20 cellular contexts compared by ENCODE assay signal in the genomic region with DNA sequence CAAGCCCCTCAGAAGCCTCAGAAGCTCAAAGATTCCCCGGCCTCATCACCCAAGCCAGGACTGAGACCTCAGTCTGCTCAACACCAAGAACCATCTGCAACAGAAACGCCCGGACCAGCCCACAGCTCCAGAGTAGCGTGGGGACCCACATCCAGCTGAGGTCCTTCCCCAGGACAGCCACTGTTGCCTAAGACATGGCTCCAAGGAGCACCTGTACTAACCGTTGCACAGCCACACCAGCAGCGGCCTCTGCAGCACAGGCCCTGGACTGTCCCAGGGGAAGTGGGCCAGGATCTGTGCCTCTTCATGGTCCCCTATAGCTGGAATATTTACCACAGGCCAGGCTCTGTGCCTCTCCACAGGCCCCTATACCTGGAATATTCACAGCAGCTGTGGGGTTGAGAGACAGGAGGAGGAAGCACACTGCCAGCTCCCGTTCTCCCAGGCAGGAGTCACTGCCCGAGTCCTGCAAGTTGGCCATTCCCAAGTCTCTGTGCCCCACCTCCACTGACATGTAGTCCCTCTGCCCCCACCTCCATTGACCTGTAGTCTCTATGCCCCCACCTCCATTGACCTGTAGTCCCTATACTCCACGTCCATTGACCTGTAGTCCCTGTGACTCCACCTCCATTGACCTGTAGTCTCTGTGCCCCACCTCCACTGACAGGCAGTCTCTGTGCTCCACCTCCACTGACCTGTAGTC.
"Had no signal": no experiment of that assay in that cellular context is flagged by ENCODE, and none has a peak within 500 bp of the region (broad histone marks: within the 10 kb centered on the region; RNA-seq: fewer than 3 reads in every experiment).

No MANE protein-coding gene starts in this region.

- DNase-seq: cerebellar nuclear complex; colonic mucosa; dermis blood vessel endothelial cell; erythroblast; foreskin keratinocyte; immature natural killer cell; left ventricle myocardium inferior; mesenchymal stem cell; midbrain; nephron progenitor cell; ovary; spleen; stimulated activated CD4-positive, alpha-beta T cell treated with anti-CD3 and anti-CD28 coated beads, Interleukin-2, amount 100 ng/mL, for 24 hours; stimulated activated naive CD4-positive, alpha-beta T cell treated with Interleukin-2 at 50 U/mL for 16 hours; upper lobe of left lung; uterus had no signal

- H3K4me3 ChIP-seq: colonic mucosa, left ventricle myocardium inferior, lung, ovary, right lobe of liver, spleen, upper lobe of left lung, uterus had no signal

- H3K4me3 Mint-ChIP-seq: immature natural killer cell, nephron progenitor cell had no signal

- H3K27me3 ChIP-seq: colonic mucosa, ovary, right lobe of liver, spleen, upper lobe of left lung, uterus had no signal

- H3K27ac ChIP-seq: colonic mucosa, foreskin keratinocyte, left ventricle myocardium inferior, ovary, right lobe of liver, spleen, upper lobe of left lung, uterus had no signal

- FAIRE-seq: endothelial cell of umbilical vein, keratinocyte had no signal

- H3K9me3 ChIP-seq: colonic mucosa, left ventricle myocardium inferior, ovary, right lobe of liver, spleen, upper lobe of left lung, uterus had no signal

- H3K4me1 ChIP-seq: colonic mucosa, foreskin keratinocyte, left ventricle myocardium inferior, right lobe of liver, upper lobe of left lung, uterus had no signal

- H3K4me1 Mint-ChIP-seq: immature natural killer cell had no signal

- H3K36me3 ChIP-seq: colonic mucosa, ovary, uterus had no signal

- ATAC-seq: foreskin keratinocyte had no signal
